Comparison of ENCODE assay signal across 13 cellular contexts in the genomic region with DNA sequence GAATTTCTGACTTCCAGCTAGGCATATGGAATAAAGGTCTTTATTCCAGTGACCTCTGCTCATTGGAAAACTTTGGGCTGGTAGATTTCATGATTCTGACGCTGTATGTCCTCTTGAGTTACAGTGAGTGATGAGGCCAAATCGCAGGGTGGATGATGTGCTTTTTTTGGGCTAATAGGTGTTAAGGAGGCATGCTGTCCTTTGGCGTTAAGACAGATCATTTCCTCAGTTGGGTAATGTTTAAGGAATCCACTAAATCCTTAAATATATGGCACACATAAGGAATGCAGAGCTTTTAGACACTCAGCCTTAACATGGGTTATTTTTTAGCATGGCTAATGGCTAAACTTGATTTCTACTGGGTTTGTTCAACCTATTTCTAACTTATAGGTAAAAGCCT.
DNase-seq lines count a peak whose midpoint lies in the region; ATAC-seq and TF ChIP-seq lines count a peak whose summit lies in the region.
"Had no signal": no experiment of that assay in that cellular context is flagged by ENCODE, and none has a peak within 500 bp of the region (broad histone marks: within the 10 kb centered on the region; RNA-seq: fewer than 3 reads in every experiment).

No MANE protein-coding gene starts in this region.

- H3K36me3 Mint-ChIP-seq in nephron progenitor cell (ENCODE audit: low read depth), result no peaks in the 10 kb centered on the region

- intact Hi-C loops in heart left ventricle (cut with DNase I), result no loop called here
- intact Hi-C loops in Right ventricle myocardium inferior (cut with DNase I), result no loop called here

- H3K9me3 ChIP-seq in heart left ventricle (no peaks in the 10 kb centered on the region), osteoblast (ENCODE audit: low read depth, low read length) (no peaks in the 10 kb centered on the region)

- H3K4me3 Mint-ChIP-seq in nephron progenitor cell, result no peak overlapping the region
- H3K4me3 Mint-ChIP-seq: effector memory CD8-positive, alpha-beta T cell had no signal

- H3K36me3 ChIP-seq in heart left ventricle, result no peaks in the 10 kb centered on the region
- H3K36me3 ChIP-seq in osteoblast (ENCODE audit: insufficient read depth, low read length), result no peaks in the 10 kb centered on the region

- H3K27me3 ChIP-seq in heart left ventricle, result no peaks in the 10 kb centered on the region
- H3K27me3 ChIP-seq in osteoblast (ENCODE audit: insufficient read depth, low read length), result no peaks in the 10 kb centered on the region

- DNase-seq in heart left ventricle (no peak), Right ventricle myocardium inferior (ENCODE audit: missing footprints) (no peak), cerebellar cortex (ENCODE audit: low spot score) (peak; percentile 36), osteoblast (ENCODE audit: insufficient read length, low spot score, missing footprints) (no peak), AG08395 (ENCODE audit: low spot score) (no peak), iPS-NIHi7 (ENCODE audit: extremely low spot score) (no peak), nephron progenitor cell (no peak)
- DNase-seq: activated naive CD4-positive, alpha-beta T cell; effector memory CD8-positive, alpha-beta T cell; GF-D8; NCI-H1694 treated with DMSO at 0.1 percent for 48 hours; NCI-H446 had no signal

- H3K4me1 ChIP-seq in heart left ventricle, result peaks cover 0 to 55% (median 30%) of the 10 kb centered on the region in 12 donors
- H3K4me1 ChIP-seq in osteoblast (ENCODE audit: insufficient read depth, low read length), result peaks cover 31% of the 10 kb centered on the region

- peaks cover 9% of the 10 kb centered on the region for H4K20me1 ChIP-seq in osteoblast (ENCODE audit: insufficient read depth, low read length)

- H3K27ac ChIP-seq in heart left ventricle, result peak overlapping the region; percentile 54 to 83 (median 70)
- peak overlapping the region; percentile 35 for H3K27ac ChIP-seq in osteoblast (ENCODE audit: low read depth, low read length)

- no peaks in the 10 kb centered on the region for H3K9me3 Mint-ChIP-seq in nephron progenitor cell
- H3K9me3 Mint-ChIP-seq: effector memory CD8-positive, alpha-beta T cell had no signal

- WGBS in heart left ventricle, 4 donors, result 52 to 73% (median 64%) methylated on average over 3 of the region's 3 CpGs

- H3K27me3 Mint-ChIP-seq in nephron progenitor cell (ENCODE audit: low read depth, poor library complexity), result peaks cover 12% of the 10 kb centered on the region
- H3K27me3 Mint-ChIP-seq: effector memory CD8-positive, alpha-beta T cell had no signal

- TF ChIP-seq CTCF in heart left ventricle (IDR thresholded peaks at IDR 0.05) (no peak), osteoblast (IDR thresholded peaks at IDR 0.05; ENCODE audit: extremely low read depth, low read depth, low read length) (no peak), nephron progenitor cell (IDR thresholded peaks at IDR 0.05) (no peak)

- TF ChIP-seq POLR2A in heart left ventricle (IDR thresholded peaks at IDR 0.05), result no peak

- H3K27ac Mint-ChIP-seq in nephron progenitor cell, result no peak overlapping the region

- no peak overlapping the region for H3K4me3 ChIP-seq in heart left ventricle
- H3K4me3 ChIP-seq in osteoblast (ENCODE audit: insufficient read depth, low read length), result no peak overlapping the region

- H3K4me2 ChIP-seq in osteoblast (ENCODE audit: insufficient read depth, low read length), result no peak overlapping the region

- H2AFZ ChIP-seq in osteoblast (ENCODE audit: low read length), result no peak overlapping the region

- H3K4me1 Mint-ChIP-seq in nephron progenitor cell, result peaks cover 17% of the 10 kb centered on the region

- peak in 1 of 4 donors; percentile 20 for ATAC-seq in heart left ventricle
- ATAC-seq in Right ventricle myocardium inferior, result no peak
- no peak for ATAC-seq in HG03439 (IDR thresholded peaks at IDR 0.05; ENCODE audit: unreplicated experiment)
- ATAC-seq: effector memory CD8-positive, alpha-beta T cell had no signal

- peaks cover 72% of the 10 kb centered on the region for H3K79me2 ChIP-seq in osteoblast (ENCODE audit: insufficient read depth, low read length)
